ENCODE assay signal across 15 cellular contexts in genomic region chr19:10692673-10693264, GRCh38. TPM values are rescaled to one million over a fixed set of nuclear protein-coding genes. Genes with fewer than 3 reads are reported as not detected.
DNase-seq lines count a peak whose midpoint lies in the region; ATAC-seq and TF ChIP-seq lines count a peak whose summit lies in the region.
"Had no signal": no experiment of that assay in that cellular context is flagged by ENCODE, and none has a peak within 500 bp of the region (broad histone marks: within the 10 kb centered on the region; RNA-seq: fewer than 3 reads in every experiment).

No MANE protein-coding gene starts in this region.

- no TSS peak for BruUV-seq in Caco-2 (replicated peaks; lab: Mats Ljungman, UMichigan)

- H3K4me1 ChIP-seq in Caco-2 = peaks cover 6% of the 10 kb centered on the region; the same call in 1 of the 2 replicates

- H3K9me3 Mint-ChIP-seq in Caco-2 (ENCODE audit: unreplicated experiment) = no peaks in the 10 kb centered on the region
- H3K9me3 Mint-ChIP-seq: activated T-cell treated with anti-CD3 and anti-CD28 coated beads, Interleukin-2, amount 50 U/mL, for 24 hours had no signal

- H3K9me3 ChIP-seq in Caco-2 = no peaks in the 10 kb centered on the region
- H3K9me3 ChIP-seq: sigmoid colon had no signal

- H3K27me3 ChIP-seq in Caco-2 (replicated peaks; ENCODE audit: control insufficient read depth, insufficient read depth, low read length) = no peaks in the 10 kb centered on the region
- H3K27me3 ChIP-seq: sigmoid colon had no signal

- intact Hi-C loops in Caco-2 (cut with micrococcal nuclease; ENCODE audit: unreplicated experiment) = no loop called here

- no peak for ATAC-seq in GM21360 (IDR thresholded peaks at IDR 0.05; ENCODE audit: unreplicated experiment)

- DNase-seq in Caco-2 (no peak), RWPE1 (ENCODE audit: low spot score) (no peak), iPS-NIHi11 (ENCODE audit: low spot score) (peak; percentile 29), DMS53 treated with DMSO at 0.1 percent for 48 hours (lab: John Stamatoyannopoulos, UW; ENCODE audit: unreplicated experiment) (no peak), pons (ENCODE audit: low spot score) (no peak)
- DNase-seq: activated CD4-positive, alpha-beta T cell treated with anti-CD3 and anti-CD28 coated beads, Interleukin-2, amount 50 U/mL, for 48 hours; activated T-cell treated with anti-CD3 and anti-CD28 coated beads, Interleukin-2, amount 50 U/mL, for 24 hours; effector CD4-positive, alpha-beta T cell; glutamatergic neuron; NCI-H187 treated with DMSO at 0.1 percent for 48 hours; sigmoid colon; SW 1271 had no signal

- H3K36me3 Mint-ChIP-seq in Caco-2 (ENCODE audit: insufficient read depth, unreplicated experiment) = peaks cover 83% of the 10 kb centered on the region

- H3K27ac Mint-ChIP-seq in Caco-2 (ENCODE audit: unreplicated experiment) = peak overlapping the region; percentile 49
- H3K27ac Mint-ChIP-seq: activated naive CD8-positive, alpha-beta T cell had no signal

- TF ChIP-seq CTCF in 22Rv1 (IDR thresholded peaks at IDR 0.05) (no peak), Caco-2 (IDR thresholded peaks at IDR 0.05; ENCODE audit: insufficient read depth in 1 of 2, low read depth in 1 of 2, low read length in 1 of 2, severe bottlenecking in 1 of 2, unreplicated experiment in 1 of 2) (no peak), RWPE1 (conservative IDR thresholded peaks at IDR 0.05; ENCODE audit: low read depth) (no peak)

- POLR2A ChIA-PET in Caco-2 (lab: Charles Lee) = interaction anchor here (0.5 to 0.6 kb wide), 2 partner anchors 108 to 203 kb away, joined by 3 to 6 read pairs; no protein-coding TSS in a partner anchor
- POLR2A ChIA-PET in RWPE1 (lab: Yijun Ruan, JAX; ENCODE audit: low non-redundant PET) = no interaction called here

- H3K27me3 Mint-ChIP-seq in Caco-2 (ENCODE audit: insufficient read depth, unreplicated experiment) = no peaks in the 10 kb centered on the region

- H3K4me3 Mint-ChIP-seq in Caco-2 (ENCODE audit: unreplicated experiment) = no peak overlapping the region
- H3K4me3 Mint-ChIP-seq: activated naive CD8-positive, alpha-beta T cell; activated T-cell treated with anti-CD3 and anti-CD28 coated beads, Interleukin-2, amount 50 U/mL, for 24 hours had no signal

- H3K4me1 Mint-ChIP-seq in Caco-2 (ENCODE audit: low read depth, unreplicated experiment) = peaks cover 6% of the 10 kb centered on the region

- CTCF ChIA-PET in Caco-2 (lab: Charles Lee) = interaction anchor here (0.6 kb wide), 2 partner anchors 69 to 222 kb away, joined by 3 to 5 read pairs; no protein-coding TSS in a partner anchor
- CTCF ChIA-PET in RWPE1 (lab: Yijun Ruan, JAX) = interaction anchor here (1.1 kb wide), 1 partner anchor 11 kb away, joined by 4 read pairs; no protein-coding TSS in a partner anchor

- H3K4me3 ChIP-seq in Caco-2 (ENCODE audit: low read depth, low read length) = no peak overlapping the region
- H3K4me3 ChIP-seq: sigmoid colon had no signal

- peak overlapping the region; percentile 91; the same call in 1 of the 2 replicates for H3K27ac ChIP-seq in 22Rv1
- peak overlapping the region; percentile 21 for H3K27ac ChIP-seq in RWPE1
- H3K27ac ChIP-seq: sigmoid colon had no signal

- peaks cover 1% of the 10 kb centered on the region for H3K36me3 ChIP-seq in Caco-2 (ENCODE audit: control insufficient read depth, insufficient read depth, low read length)

RNA-seq across cellular contexts. Expression of gene QTRT1, which starts 8.5 kb away (rescaled TPM):
- 32.2 and 43.4 TPM in 2 replicates for total RNA-seq in Caco-2 (2022)

RNA-seq across cellular contexts. Expression of gene DNM2, which starts 25.1 kb away (rescaled TPM):
- total RNA-seq in Caco-2 (2022) = 137 and 138 TPM in 2 replicates

RNA-seq across cellular contexts. Expression of gene ILF3, which starts 38.6 kb away (rescaled TPM):
- 399 and 401 TPM in 2 replicates for total RNA-seq in Caco-2 (2022)
